ENCODE assay signal across 15 cellular contexts in the genomic region with DNA sequence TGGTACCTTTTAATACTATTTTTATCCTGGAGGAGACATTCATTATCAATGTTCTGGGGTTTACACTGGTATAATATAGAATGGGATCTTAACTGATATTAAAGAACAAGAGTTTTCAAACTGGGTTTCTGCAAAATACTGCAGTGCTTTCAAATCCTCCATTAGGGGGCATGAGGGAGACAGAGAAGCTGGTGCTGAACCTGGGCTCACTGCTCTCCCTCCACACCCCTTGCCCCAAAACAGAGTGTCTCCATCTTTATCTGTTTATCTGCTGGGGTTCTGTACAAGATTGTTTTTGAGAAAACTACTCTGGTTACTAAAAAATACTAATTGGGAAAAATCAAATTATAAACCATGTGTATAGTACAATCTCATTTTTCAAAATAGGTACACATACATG. TPM values are rescaled to one million over a fixed set of nuclear protein-coding genes. Genes with fewer than 3 reads are reported as not detected.
DNase-seq lines count a peak whose midpoint lies in the region; ATAC-seq, FAIRE-seq and TF ChIP-seq lines count a peak whose summit lies in the region.
"Had no signal": no experiment of that assay in that cellular context is flagged by ENCODE, and none has a peak within 500 bp of the region (broad histone marks: within the 10 kb centered on the region; RNA-seq: fewer than 3 reads in every experiment).

No MANE protein-coding gene starts in this region.

- POLR2A ChIA-PET in AG04450 (lab: Yijun Ruan, JAX) (no interaction called here), PC-3 (lab: Charles Lee; ENCODE audit: unreplicated experiment) (no interaction called here)
- POLR2A ChIA-PET in activated CD4-positive, alpha-beta T cell treated with anti-CD3 and anti-CD28 coated beads, Interleukin-2, amount 10 ng/mL, durations not matched to agents 7 days and 5 days (lab: Charles Lee), result no interaction called here

- no peaks in the 10 kb centered on the region for H3K36me3 ChIP-seq in PC-3 (ENCODE audit: low read depth, low read length)
- H3K36me3 ChIP-seq in pancreas, result no peaks in the 10 kb centered on the region

- no peaks in the 10 kb centered on the region for H3K27me3 Mint-ChIP-seq in activated CD4-positive, alpha-beta T cell treated with anti-CD3 and anti-CD28 coated beads, Interleukin-2, amount 10 ng/mL, durations not matched to agents 7 days and 5 days
- H3K27me3 Mint-ChIP-seq: activated naive CD4-positive, alpha-beta T cell treated with anti-CD3 and anti-CD28 coated beads, Interleukin-2, amount 10 ng/mL, durations not matched to agents 7 days and 5 days had no signal

- H3K27me3 ChIP-seq in AG04450 (ENCODE audit: control insufficient read depth, insufficient read depth, low read length) (no peaks in the 10 kb centered on the region), PC-3 (ENCODE audit: low read length) (no peaks in the 10 kb centered on the region), foreskin keratinocyte (peaks cover 19% of the 10 kb centered on the region), pancreas (no peaks in the 10 kb centered on the region)

- no TSS peak for BruUV-seq in PC-3 (replicated peaks; lab: Mats Ljungman, UMichigan)

- H3F3A ChIP-seq in PC-3 (ENCODE audit: low read length, unreplicated experiment), result no peaks in the 10 kb centered on the region

- intact Hi-C loops in PC-3 (cut with micrococcal nuclease) (no loop called here), pancreas (cut with DNase I) (no loop called here)

- H4K20me1 ChIP-seq in PC-3 (ENCODE audit: low read length), result no peaks in the 10 kb centered on the region

- FAIRE-seq in pancreas (lab: Jason Lieb, UNC), result no peak
- FAIRE-seq: endometrium, TTC549 had no signal

- no peak overlapping the region for H3K4me3 Mint-ChIP-seq in activated CD4-positive, alpha-beta T cell treated with anti-CD3 and anti-CD28 coated beads, Interleukin-2, amount 10 ng/mL, durations not matched to agents 7 days and 5 days
- H3K4me3 Mint-ChIP-seq: activated naive CD4-positive, alpha-beta T cell treated with anti-CD3 and anti-CD28 coated beads, Interleukin-2, amount 10 ng/mL, durations not matched to agents 7 days and 5 days had no signal

- H3K9ac ChIP-seq in PC-3 (ENCODE audit: low read length), result no peak overlapping the region

- no peaks in the 10 kb centered on the region for H3K36me3 Mint-ChIP-seq in activated CD4-positive, alpha-beta T cell treated with anti-CD3 and anti-CD28 coated beads, Interleukin-2, amount 10 ng/mL, durations not matched to agents 7 days and 5 days (ENCODE audit: low read depth)
- H3K36me3 Mint-ChIP-seq: activated naive CD4-positive, alpha-beta T cell treated with anti-CD3 and anti-CD28 coated beads, Interleukin-2, amount 10 ng/mL, durations not matched to agents 7 days and 5 days had no signal

- DNase-seq in AG04450 (ENCODE audit: low read depth, low spot score), result no peak
- DNase-seq in PC-3, result no peak
- no peak for DNase-seq in foreskin keratinocyte
- DNase-seq in activated gamma-delta T cell treated with Interleukin-2 at 50 U/mL for 16 hours, result no peak
- DNase-seq in pancreas, result no peak
- DNase-seq in activated CD4-positive, alpha-beta T cell treated with anti-CD3 and anti-CD28 coated beads, Interleukin-2, amount 10 ng/mL, durations not matched to agents 7 days and 5 days, result no peak
- DNase-seq: activated naive CD4-positive, alpha-beta T cell treated with anti-CD3 and anti-CD28 coated beads, Interleukin-2, amount 10 ng/mL, durations not matched to agents 7 days and 5 days; DMS153; NCI-H2107; substantia nigra had no signal

- no peak for ATAC-seq in PC-3
- no peak for ATAC-seq in foreskin keratinocyte
- ATAC-seq in HG02623 (IDR thresholded peaks at IDR 0.05; ENCODE audit: unreplicated experiment), result no peak
- ATAC-seq in pancreas, result no peak

- no peak overlapping the region for H3K27ac Mint-ChIP-seq in activated CD4-positive, alpha-beta T cell treated with anti-CD3 and anti-CD28 coated beads, Interleukin-2, amount 10 ng/mL, durations not matched to agents 7 days and 5 days
- H3K27ac Mint-ChIP-seq: activated naive CD4-positive, alpha-beta T cell treated with anti-CD3 and anti-CD28 coated beads, Interleukin-2, amount 10 ng/mL, durations not matched to agents 7 days and 5 days had no signal

- CTCF ChIA-PET in AG04450 (lab: Charles Lee), result no interaction called here
- CTCF ChIA-PET in PC-3 (lab: Charles Lee), result interaction anchor here (0.6 kb wide), 1 partner anchor 374 kb away, joined by 3 read pairs; no protein-coding TSS in a partner anchor
- CTCF ChIA-PET in activated CD4-positive, alpha-beta T cell treated with anti-CD3 and anti-CD28 coated beads, Interleukin-2, amount 10 ng/mL, durations not matched to agents 7 days and 5 days (lab: Charles Lee), result no interaction called here

- H3K4me3 ChIP-seq in AG04450 (ENCODE audit: low read depth, low read length) (no peak overlapping the region), PC-3 (ENCODE audit: low read length) (no peak overlapping the region), pancreas (no peak overlapping the region)

- H3K9me2 ChIP-seq in PC-3 (replicated peaks; ENCODE audit: low read length), result no peaks in the 10 kb centered on the region

- TF ChIP-seq CTCF in AG04450 (IDR thresholded peaks at IDR 0.05; ENCODE audit: low read depth, low read length), result peak; percentile 40
- TF ChIP-seq CTCF in GM12872 (IDR thresholded peaks at IDR 0.05; ENCODE audit: insufficient read depth, low read depth, low read length), result peak; percentile 48
- TF ChIP-seq CTCF in PC-3 (conservative IDR thresholded peaks at IDR 0.05; ENCODE audit: low read depth, low read length), result 0 out of 2 replicates have a peak, but pooled peaks have one; percentile 22
- peak; percentile 48 for TF ChIP-seq CTCF in foreskin keratinocyte (conservative IDR thresholded peaks at IDR 0.05)
- no peak for TF ChIP-seq CTCF in pancreas (IDR thresholded peaks at IDR 0.05)

- no peak overlapping the region for H2AFZ ChIP-seq in PC-3 (ENCODE audit: low read length)

- H3K9me3 ChIP-seq in AG04450 (ENCODE audit: control insufficient read depth, insufficient read depth, low read length) (no peaks in the 10 kb centered on the region), PC-3 (ENCODE audit: low read length) (peaks cover 19% of the 10 kb centered on the region; the same call in 1 of the 2 replicates), pancreas (no peaks in the 10 kb centered on the region)

- H3K9me3 Mint-ChIP-seq in activated CD4-positive, alpha-beta T cell treated with anti-CD3 and anti-CD28 coated beads, Interleukin-2, amount 10 ng/mL, durations not matched to agents 7 days and 5 days, result no peaks in the 10 kb centered on the region
- H3K9me3 Mint-ChIP-seq: activated naive CD4-positive, alpha-beta T cell treated with anti-CD3 and anti-CD28 coated beads, Interleukin-2, amount 10 ng/mL, durations not matched to agents 7 days and 5 days had no signal

- H3K4me2 ChIP-seq in PC-3 (ENCODE audit: low read length), result no peak overlapping the region

- H3K4me1 ChIP-seq in PC-3 (ENCODE audit: insufficient read depth, low read length) (no peaks in the 10 kb centered on the region), foreskin keratinocyte (no peaks in the 10 kb centered on the region), pancreas (peaks cover 0 to 5% (median 0%) of the 10 kb centered on the region in 3 donors)

- H3K4me1 Mint-ChIP-seq in activated CD4-positive, alpha-beta T cell treated with anti-CD3 and anti-CD28 coated beads, Interleukin-2, amount 10 ng/mL, durations not matched to agents 7 days and 5 days, result no peaks in the 10 kb centered on the region
- H3K4me1 Mint-ChIP-seq: activated naive CD4-positive, alpha-beta T cell treated with anti-CD3 and anti-CD28 coated beads, Interleukin-2, amount 10 ng/mL, durations not matched to agents 7 days and 5 days had no signal

- no peaks in the 10 kb centered on the region for H3K79me2 ChIP-seq in PC-3 (ENCODE audit: low read length)

- H3K27ac ChIP-seq in AG04450 (ENCODE audit: low read depth, low read length) (no peak overlapping the region), PC-3 (ENCODE audit: low read length) (no peak overlapping the region), foreskin keratinocyte (no peak overlapping the region), pancreas (no peak overlapping the region)

RNA-seq across cellular contexts. Expression of a gene that starts 41.7 kb away (rescaled TPM):
- 0.06 and 0.12 TPM in 2 replicates for polyA plus RNA-seq in AG04450 (2011; rRNA removed)
- polyA minus RNA-seq in AG04450 (2011; rRNA and poly(A)+ RNA removed), result 0.74 TPM in 1 of 2 replicates, not detected in the other
- total RNA-seq in PC-3 (2014; rRNA removed), result not detected in 2 replicates
- total RNA-seq in foreskin keratinocyte, result 0.11 and 0.41 TPM in 2 replicates
- 0.15 and 0.17 TPM in 2 replicates for polyA plus RNA-seq in foreskin keratinocyte
- 10 to 100 TPM; 16.1 to 27.7 (median 24.0) TPM for total RNA-seq in pancreas
- 100 to 1,000 TPM in 1 of 2 donors, 10 to 100 TPM in 1; 28.1 to 112 TPM for polyA plus RNA-seq in pancreas
- not detected for total RNA-seq in activated CD4-positive, alpha-beta T cell treated with anti-CD3 and anti-CD28 coated beads, Interleukin-2, amount 10 ng/mL, durations not matched to agents 7 days and 5 days
- total RNA-seq: lung microvascular endothelial cell had no signal

Comparison
In these comparisons a context has a peak if more than half of its experiments do, and no peak if none do; other contexts are left out.
1. CTCF ChIP-seq: peak in AG04450 (single experiment), GM12872 (single experiment), PC-3 (single experiment) and foreskin keratinocyte (single experiment); none in pancreas (0 of 4).
2. RNA of a gene that starts 41.7 kb away (total RNA-seq): 16.1 to 27.7 TPM in pancreas; 0.11 to 0.41 TPM in foreskin keratinocyte, not detected in PC-3 and not detected in activated CD4-positive, alpha-beta T cell treated with anti-CD3 and anti-CD28 coated beads, Interleukin-2, amount 10 ng/mL, durations not matched to agents 7 days and 5 days; every median in the first group is over 10 times any median in the second.